Comparison of ENCODE assay signal across 7 cellular contexts in genomic region chr1:198656500-198656932, GRCh38. TPM values are rescaled to one million over a fixed set of nuclear protein-coding genes. Genes with fewer than 3 reads are reported as not detected.
DNase-seq lines count a peak whose midpoint lies in the region; ATAC-seq, FAIRE-seq and TF ChIP-seq lines count a peak whose summit lies in the region.

No MANE protein-coding gene starts in this region.

- intact Hi-C loops in PC-9 (cut with micrococcal nuclease; ENCODE audit: unreplicated experiment): loop anchor here (5.0 kb wide), 3 partner anchors 49 to 499 kb away; partner anchors contain the start of gene NEK7

- H3K4me3 ChIP-seq in PC-9: no peak overlapping the region
- peak overlapping the region; percentile 56 for H3K4me3 ChIP-seq in neutrophil (ENCODE audit: low read depth in 1 of 2, low read length in 1 of 2)

- no peaks in the 10 kb centered on the region for H3K9me2 ChIP-seq in PC-9 (ENCODE audit: insufficient read depth)

- H3K4me1 ChIP-seq in PC-9 (replicated peaks; ENCODE audit: insufficient read depth) (peaks cover 28% of the 10 kb centered on the region), neutrophil (ENCODE audit: control insufficient read depth in 1 of 2, insufficient read depth in 1 of 2, low read depth in 1 of 2, low read length in 1 of 2) (peaks cover 98 to 99% of the 10 kb centered on the region in 2 experiments)

- H3K27ac ChIP-seq in PC-9 (peak overlapping the region; percentile 70; the same call in 1 of the 2 replicates), neutrophil (peak overlapping the region; percentile 97)

- H3K36me3 ChIP-seq in PC-9 (ENCODE audit: low read depth) (no peaks in the 10 kb centered on the region), neutrophil (peaks cover 19% of the 10 kb centered on the region)

- H3K27me3 ChIP-seq in PC-9 (ENCODE audit: insufficient read depth, low read depth): no peaks in the 10 kb centered on the region
- no peaks in the 10 kb centered on the region for H3K27me3 ChIP-seq in neutrophil

- ATAC-seq in GM21723 (IDR thresholded peaks at IDR 0.05; ENCODE audit: unreplicated experiment): peak; percentile 22
- ATAC-seq in GM18520 (IDR thresholded peaks at IDR 0.05; ENCODE audit: unreplicated experiment): no peak

- H4K20me1 ChIP-seq in PC-9 (ENCODE audit: insufficient read depth): no peaks in the 10 kb centered on the region

- H3K4me2 ChIP-seq in PC-9: 0 out of 2 replicates have a peak overlapping the region, but pooled peaks have one; percentile 10

- H3K79me2 ChIP-seq in PC-9 (ENCODE audit: low read depth): no peaks in the 10 kb centered on the region

- peaks cover 25% of the 10 kb centered on the region for H3F3A ChIP-seq in PC-9 (ENCODE audit: insufficient read depth, low read depth)

- H3K9me3 ChIP-seq in PC-9 (ENCODE audit: insufficient read depth, low read depth): no peaks in the 10 kb centered on the region
- H3K9me3 ChIP-seq in neutrophil: no peaks in the 10 kb centered on the region

- TF ChIP-seq CTCF in PC-9 (conservative IDR thresholded peaks at IDR 0.05): no peak
- peak; percentile 38 for TF ChIP-seq CTCF in neutrophil (IDR thresholded peaks at IDR 0.05)

- no peak overlapping the region for H2AFZ ChIP-seq in PC-9

- DNase-seq in PC-9 (peak; percentile 57 to 66), frontal cortex (ENCODE audit: low spot score in 2 of 2) (no peak), superior temporal gyrus (ENCODE audit: extremely low spot score) (no peak)
- peak; percentile 66 for DNase-seq in activated naive CD4-positive, alpha-beta T cell treated with Interleukin-2 at 50 U/mL for 16 hours

- BruUV-seq in PC-9 (replicated peaks; lab: Mats Ljungman, UMichigan): no TSS peak

- FAIRE-seq in frontal cortex (lab: Jason Lieb, UNC): no peak

- CTCF ChIA-PET in PC-9 (lab: Charles Lee): interaction anchor here (0.7 kb wide), 1 partner anchor 192 kb away, joined by 5 read pairs; no protein-coding TSS in a partner anchor

- POLR2A ChIA-PET in PC-9 (lab: Charles Lee; ENCODE audit: unreplicated experiment): interaction anchor here (0.6 to 1.4 kb wide), 9 partner anchors 13 to 1852 kb away, joined by 3 to 21 read pairs (median 8); no protein-coding TSS in a partner anchor

RNA-seq across cellular contexts. Expression of gene PTPRC, which starts 17.7 kb away (rescaled TPM):
- total RNA-seq in PC-9 (2021) (0.58 and 0.79 TPM in 2 replicates), frontal cortex (2.9 TPM)

Comparison
In these comparisons a context has a peak if more than half of its experiments do, and no peak if none do; other contexts are left out.
1. DNase-seq: peak in PC-9 (2 of 2) and activated naive CD4-positive, alpha-beta T cell treated with Interleukin-2 at 50 U/mL for 16 hours (single experiment); none in frontal cortex (0 of 2) and superior temporal gyrus (single experiment).